10 cellular contexts compared by ENCODE assay signal in the genomic region with DNA sequence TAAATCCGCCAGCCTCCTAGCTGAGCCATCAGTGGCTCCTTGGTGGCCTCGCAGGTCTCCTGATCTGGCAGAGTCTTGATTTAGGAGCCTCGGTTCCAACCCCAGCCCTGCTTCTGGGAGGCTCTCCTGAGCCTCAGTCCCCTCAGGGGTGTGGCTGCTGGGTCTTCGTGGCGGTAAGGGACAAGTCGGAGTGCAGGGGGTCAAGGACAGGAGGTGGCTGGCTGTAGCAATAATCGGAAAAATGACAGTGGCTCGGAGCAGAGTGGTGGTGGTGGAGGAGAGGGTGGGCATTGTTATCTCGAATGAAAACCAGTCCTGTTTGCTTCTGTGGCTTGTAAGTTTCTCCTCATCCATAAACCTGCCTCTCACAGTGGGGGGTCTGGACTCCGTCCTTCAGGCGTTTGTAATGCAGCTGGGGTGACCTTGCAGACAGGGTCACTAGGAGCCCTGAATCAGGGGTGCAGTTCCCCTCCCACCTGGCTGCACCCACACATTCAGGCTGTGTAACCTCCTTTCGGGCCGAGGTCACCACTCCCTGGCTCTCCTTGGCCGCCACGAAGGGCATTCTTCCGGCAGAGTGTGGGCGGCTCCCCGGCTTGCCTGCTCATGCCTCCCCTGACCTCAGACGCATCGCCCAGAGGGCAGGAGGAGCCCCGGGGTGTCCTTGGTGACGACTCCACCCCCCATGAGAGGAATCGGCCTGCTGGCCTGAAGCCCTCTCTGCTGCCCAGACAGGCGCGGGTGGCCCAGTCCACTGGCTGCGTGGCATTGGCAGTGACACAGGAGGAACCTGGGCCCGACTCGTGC. TPM values are rescaled to one million over a fixed set of nuclear protein-coding genes. Genes with fewer than 3 reads are reported as not detected.
DNase-seq lines count a peak whose midpoint lies in the region; ATAC-seq and TF ChIP-seq lines count a peak whose summit lies in the region.
"Had no signal": no experiment of that assay in that cellular context is flagged by ENCODE, and none has a peak within 500 bp of the region (broad histone marks: within the 10 kb centered on the region; RNA-seq: fewer than 3 reads in every experiment).

No MANE protein-coding gene starts in this region.

- TF ChIP-seq CTCF in NB4 (IDR thresholded peaks at IDR 0.05; ENCODE audit: low read depth, low read length) (no peak), foreskin keratinocyte (conservative IDR thresholded peaks at IDR 0.05) (no peak), neural crest cell (conservative IDR thresholded peaks at IDR 0.05) (no peak), gastrocnemius medialis (IDR thresholded peaks at IDR 0.05 in 4 of 5, conservative IDR thresholded peaks at IDR 0.05 in 1 of 5) (no peak)

- no peak for TF ChIP-seq POLR2A in NB4 (IDR thresholded peaks at IDR 0.05; ENCODE audit: extremely low read depth, insufficient read length)
- no peak for TF ChIP-seq POLR2A in gastrocnemius medialis (IDR thresholded peaks at IDR 0.05)

- no peak for DNase-seq in CD8-positive, alpha-beta memory T cell
- DNase-seq in NB4 (ENCODE audit: low read depth) (peak; percentile 86), foreskin keratinocyte (peak in 1 of 2 donors; percentile 50), neural crest cell (ENCODE audit: low read depth, low spot score) (no peak), gastrocnemius medialis (no peak), NCI-H1417 treated with DMSO at 0.1 percent for 48 hours (lab: John Stamatoyannopoulos, UW) (no peak)
- no peak for DNase-seq in activated CD4-positive, alpha-beta T cell treated with anti-CD3 and anti-CD28 coated beads for 4 hours
- DNase-seq in effector CD8-positive, alpha-beta T cell (lab: John Stamatoyannopoulos, UW): no peak
- DNase-seq: activated CD8-positive, alpha-beta memory T cell treated with anti-CD3 and anti-CD28 coated beads, Interleukin-2, amount 50 U/mL, for 4 hours; NCI-H1092 had no signal

- H3K9me3 ChIP-seq in CD8-positive, alpha-beta memory T cell (ENCODE audit: low read length): no peaks in the 10 kb centered on the region
- no peaks in the 10 kb centered on the region for H3K9me3 ChIP-seq in gastrocnemius medialis

- POLR2A ChIA-PET in CD8-positive, alpha-beta memory T cell (lab: Charles Lee): no interaction called here

- H3K4me1 ChIP-seq in CD8-positive, alpha-beta memory T cell (ENCODE audit: insufficient read depth, low read length): no peaks in the 10 kb centered on the region
- peaks cover 22% of the 10 kb centered on the region for H3K4me1 ChIP-seq in foreskin keratinocyte
- peaks cover 23 to 53% of the 10 kb centered on the region in 2 donors for H3K4me1 ChIP-seq in gastrocnemius medialis

- peaks cover 8% of the 10 kb centered on the region for H3K27me3 ChIP-seq in CD8-positive, alpha-beta memory T cell (ENCODE audit: insufficient read depth, low read length, poor library complexity, severe bottlenecking)
- H3K27me3 ChIP-seq in foreskin keratinocyte (no peaks in the 10 kb centered on the region), gastrocnemius medialis (no peaks in the 10 kb centered on the region)

- peaks cover 4 to 9% of the 10 kb centered on the region in 2 donors for H3K27me3 Mint-ChIP-seq in CD8-positive, alpha-beta memory T cell
- no peaks in the 10 kb centered on the region for H3K27me3 Mint-ChIP-seq in neural crest cell (ENCODE audit: low read depth)

- in situ Hi-C loops in gastrocnemius medialis (cut with MboI; ENCODE audit: low sequenced_read_pairs in 4 of 4): no loop called here

- CTCF ChIA-PET in CD8-positive, alpha-beta memory T cell (lab: Charles Lee): interaction anchor here (0.6 to 1.6 kb wide), 2 partner anchors 8 to 93 kb away, joined by 3 to 4 read pairs; no protein-coding TSS in a partner anchor

- H3K27ac ChIP-seq in CD8-positive, alpha-beta memory T cell (ENCODE audit: low read depth, low read length): no peak overlapping the region
- H3K27ac ChIP-seq in foreskin keratinocyte (no peak overlapping the region), gastrocnemius medialis (no peak overlapping the region)

- H3K27ac Mint-ChIP-seq in CD8-positive, alpha-beta memory T cell: peak overlapping the region in 1 of 8 donors; percentile 52
- no peak overlapping the region for H3K27ac Mint-ChIP-seq in neural crest cell (ENCODE audit: unreplicated experiment)

- no peaks in the 10 kb centered on the region for H3K36me3 ChIP-seq in CD8-positive, alpha-beta memory T cell (ENCODE audit: insufficient read depth, low read length)
- H3K36me3 ChIP-seq in gastrocnemius medialis: no peaks in the 10 kb centered on the region

- ATAC-seq in foreskin keratinocyte: peak; percentile 59
- ATAC-seq in gastrocnemius medialis: no peak

- no peaks in the 10 kb centered on the region for H3K36me3 Mint-ChIP-seq in CD8-positive, alpha-beta memory T cell
- no peaks in the 10 kb centered on the region for H3K36me3 Mint-ChIP-seq in neural crest cell (ENCODE audit: low read depth)

- no peaks in the 10 kb centered on the region for H3K9me3 Mint-ChIP-seq in CD8-positive, alpha-beta memory T cell
- no peaks in the 10 kb centered on the region for H3K9me3 Mint-ChIP-seq in neural crest cell

- no peak overlapping the region for H3K4me3 ChIP-seq in CD8-positive, alpha-beta memory T cell (ENCODE audit: low read length)
- H3K4me3 ChIP-seq in NB4 (ENCODE audit: low read depth, low read length) (peak overlapping the region; percentile 42), gastrocnemius medialis (no peak overlapping the region)

- peak overlapping the region in 4 of 7 donors; percentile 5 to 34 (median 22) for H3K4me3 Mint-ChIP-seq in CD8-positive, alpha-beta memory T cell
- H3K4me3 Mint-ChIP-seq in neural crest cell: peak overlapping the region; percentile 27

- H3K4me1 Mint-ChIP-seq in CD8-positive, alpha-beta memory T cell: peaks cover 17 to 20% (median 20%) of the 10 kb centered on the region in 3 donors
- peaks cover 44% of the 10 kb centered on the region for H3K4me1 Mint-ChIP-seq in neural crest cell

- intact Hi-C loops in gastrocnemius medialis (cut with DNase I; ENCODE audit: low total_unique reads): no loop called here

RNA-seq across cellular contexts. Expression of a gene that starts 8.1 kb away (rescaled TPM):
- total RNA-seq in CD8-positive, alpha-beta memory T cell: 1 to 10 TPM; 2.5 to 3.0 TPM
- 3.3 TPM for polyA plus RNA-seq in CD8-positive, alpha-beta memory T cell
- total RNA-seq in foreskin keratinocyte (18.2 and 23.2 TPM in 2 replicates), neural crest cell (57.4 and 60.1 TPM in 2 replicates), gastrocnemius medialis (10 to 100 TPM in 3 of 4 donors, 1 to 10 TPM in 1; 9.8 to 23.5 (median 13.7) TPM)
- 5.4 and 7.8 TPM in 2 replicates for polyA plus RNA-seq in foreskin keratinocyte

RNA-seq across cellular contexts. Expression of a gene that starts 48.7 kb away (rescaled TPM):
- 10 to 100 TPM; 32.1 to 33.9 TPM for total RNA-seq in CD8-positive, alpha-beta memory T cell
- polyA plus RNA-seq in CD8-positive, alpha-beta memory T cell: 18.3 TPM
- total RNA-seq in foreskin keratinocyte (19.2 and 24.2 TPM in 2 replicates), neural crest cell (39.8 and 44.5 TPM in 2 replicates), gastrocnemius medialis (10 to 100 TPM; 36.6 to 89.4 (median 79.7) TPM)
- 12.5 and 13.5 TPM in 2 replicates for polyA plus RNA-seq in foreskin keratinocyte
